ENCODE assay signal across 23 cellular contexts in genomic region chr16:56428087-56428486, GRCh38.
"Had no signal": no experiment of that assay in that cellular context is flagged by ENCODE, and none has a peak within 500 bp of the region (broad histone marks: within the 10 kb centered on the region; RNA-seq: fewer than 3 reads in every experiment).

No MANE protein-coding gene starts in this region.

- ATAC-seq: left lung; mucosa of descending colon; naive thymus-derived CD8-positive, alpha-beta T cell had no signal

- H3K27me3 ChIP-seq: left lung, neutrophil, tibial nerve had no signal

- H3K9ac ChIP-seq: parathyroid adenoma had no signal

- H3K27ac Mint-ChIP-seq: activated B cell treated with CpG ODN at 0.5 μM for 24 hours; activated naive CD4-positive, alpha-beta T cell treated with anti-CD3 and anti-CD28 coated beads, Interleukin-2, amount 50 U/mL, for 72 hours; brain; T-helper 2 cell treated with Interferon-gamma antibody and Interleukin-4, amounts not matched to agents 5 μg/mL and 100 μg/mL, for 36 hours had no signal

- H3K9me3 Mint-ChIP-seq: activated B cell treated with CpG ODN at 0.5 μM for 24 hours; activated naive CD4-positive, alpha-beta T cell treated with anti-CD3 and anti-CD28 coated beads, Interleukin-2, amount 50 U/mL, for 72 hours; brain; naive thymus-derived CD8-positive, alpha-beta T cell; T-helper 2 cell treated with Interferon-gamma antibody and Interleukin-4, amounts not matched to agents 5 μg/mL and 100 μg/mL, for 36 hours had no signal

- H3K4me3 Mint-ChIP-seq: activated B cell treated with CpG ODN at 0.5 μM for 24 hours; T-helper 2 cell treated with Interferon-gamma antibody and Interleukin-4, amounts not matched to agents 5 μg/mL and 100 μg/mL, for 36 hours had no signal

- DNase-seq: activated B cell treated with CpG ODN at 0.5 μM for 24 hours; activated CD4-positive, alpha-beta T cell treated with anti-CD3 and anti-CD28 coated beads, Interleukin-2, amount 50 U/mL, for 1 hour; activated CD8-positive, alpha-beta memory T cell treated with anti-CD3 and anti-CD28 coated beads for 24 hours; activated effector memory CD4-positive, alpha-beta T cell treated with anti-CD3 and anti-CD28 coated beads, Interleukin-2, amount 50 U/mL, for 16 hours; central memory CD4-positive, alpha-beta T cell; effector CD4-positive, alpha-beta T cell; kidney; left lung; mammary epithelial cell; mucosa of descending colon; naive thymus-derived CD8-positive, alpha-beta T cell; stimulated activated CD4-positive, alpha-beta T cell treated with anti-CD3 and anti-CD28 coated beads, Interleukin-15, amount 100 ng/mL, for 24 hours; stimulated activated CD4-positive, alpha-beta T cell treated with anti-CD3 and anti-CD28 coated beads, Interleukin-4, amount 100 ng/mL, for 1 hour; stimulated activated naive CD4-positive, alpha-beta T cell treated with Interleukin-2 at 50 U/mL for 16 hours; substantia nigra; SW 1271 had no signal

- H3K4me3 ChIP-seq: coronary artery, left lung, mucosa of descending colon, tibial nerve had no signal

- H3K27me3 Mint-ChIP-seq: activated B cell treated with CpG ODN at 0.5 μM for 24 hours; naive thymus-derived CD8-positive, alpha-beta T cell had no signal

- H3K27ac ChIP-seq: coronary artery, left lung, neutrophil, parathyroid adenoma had no signal

- H3K9me3 ChIP-seq: left lung, mucosa of descending colon, neutrophil, tibial nerve had no signal
